In the genomic region with DNA sequence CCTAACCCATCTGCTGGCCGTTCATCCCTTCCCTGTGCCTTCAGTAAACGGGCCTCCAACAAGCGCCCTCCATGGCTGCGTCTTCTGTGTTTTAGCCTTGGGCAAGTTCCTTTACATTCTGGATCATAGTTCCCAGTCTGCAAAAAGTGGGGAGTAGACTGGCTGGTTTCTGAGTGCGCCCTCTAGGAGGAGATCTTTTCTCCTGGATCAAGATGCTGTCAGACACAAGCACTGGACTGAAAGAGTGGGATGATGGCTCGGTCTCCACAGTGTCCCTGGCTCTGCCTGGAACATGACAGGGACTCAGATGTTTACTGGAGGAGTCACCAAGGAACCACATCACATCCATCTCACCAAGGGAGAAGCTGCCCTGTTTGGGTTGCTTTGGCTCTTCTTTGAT, we compare ENCODE assay signal across 20 cellular contexts.
DNase-seq lines count a peak whose midpoint lies in the region; ATAC-seq and TF ChIP-seq lines count a peak whose summit lies in the region.
"Had no signal": no experiment of that assay in that cellular context is flagged by ENCODE, and none has a peak within 500 bp of the region (broad histone marks: within the 10 kb centered on the region; RNA-seq: fewer than 3 reads in every experiment).

No MANE protein-coding gene starts in this region.

- CTCF ChIA-PET in activated CD4-positive, alpha-beta T cell treated with anti-CD3 and anti-CD28 coated beads, Interleukin-2, amount 10 ng/mL, durations not matched to agents 7 days and 5 days (lab: Charles Lee) = no interaction called here

- peaks cover 9 to 33% of the 10 kb centered on the region in 2 donors for H3K36me3 Mint-ChIP-seq in naive B cell
- H3K36me3 Mint-ChIP-seq in activated CD4-positive, alpha-beta T cell treated with anti-CD3 and anti-CD28 coated beads, Interleukin-2, amount 10 ng/mL, durations not matched to agents 7 days and 5 days (ENCODE audit: low read depth) = peaks cover 57% of the 10 kb centered on the region

- no peaks in the 10 kb centered on the region for H3K27me3 Mint-ChIP-seq in naive B cell
- H3K27me3 Mint-ChIP-seq in activated CD4-positive, alpha-beta T cell treated with anti-CD3 and anti-CD28 coated beads, Interleukin-2, amount 10 ng/mL, durations not matched to agents 7 days and 5 days = no peaks in the 10 kb centered on the region
- H3K27me3 Mint-ChIP-seq in stimulated activated naive CD8-positive, alpha-beta T cell treated with anti-CD3 and anti-CD28 coated beads, Interleukin-15, amount 100 ng/mL, for 72 hours = no peaks in the 10 kb centered on the region
- H3K27me3 Mint-ChIP-seq: activated CD8-positive, alpha-beta memory T cell treated with anti-CD3 and anti-CD28 coated beads, Interleukin-2, amount 10 ng/mL, durations not matched to agents 7 days and 5 days; progenitor cell of endocrine pancreas had no signal

- H3K27ac Mint-ChIP-seq in naive B cell = peak overlapping the region in 4 of 6 donors; percentile 33 to 93 (median 76)
- no peak overlapping the region for H3K27ac Mint-ChIP-seq in activated CD4-positive, alpha-beta T cell treated with anti-CD3 and anti-CD28 coated beads, Interleukin-2, amount 10 ng/mL, durations not matched to agents 7 days and 5 days
- H3K27ac Mint-ChIP-seq in stimulated activated naive CD8-positive, alpha-beta T cell treated with anti-CD3 and anti-CD28 coated beads, Interleukin-15, amount 100 ng/mL, for 72 hours = peak overlapping the region in 1 of 2 donors; percentile 19
- H3K27ac Mint-ChIP-seq: activated CD8-positive, alpha-beta memory T cell treated with anti-CD3 and anti-CD28 coated beads, Interleukin-2, amount 10 ng/mL, durations not matched to agents 7 days and 5 days; progenitor cell of endocrine pancreas; T-helper 1 cell treated with Interleukin-12 subunit alpha and Interleukin-12 subunit beta and Interleukin-4 antibody, amounts not matched to agents 30 μg/mL and 1 μg/mL, for 36 hours had no signal

- DNase-seq in ELF-1 (ENCODE audit: low read depth, low spot score) = peak; percentile 30
- DNase-seq in LNCaP clone FGC (ENCODE audit: low read depth) = no peak
- no peak for DNase-seq in choroid plexus epithelial cell (ENCODE audit: low read depth)
- DNase-seq in naive B cell = no peak
- DNase-seq in activated CD4-positive, alpha-beta T cell treated with anti-CD3 and anti-CD28 coated beads, Interleukin-2, amount 10 ng/mL, durations not matched to agents 7 days and 5 days = no peak
- DNase-seq in stimulated activated naive CD8-positive, alpha-beta T cell treated with anti-CD3 and anti-CD28 coated beads, Interleukin-15, amount 100 ng/mL, for 72 hours = no peak
- no peak for DNase-seq in Right ventricle myocardium inferior (ENCODE audit: missing footprints)
- DNase-seq: activated CD4-positive, alpha-beta T cell treated with anti-CD3 and anti-CD28 coated beads for 48 hours; activated CD8-positive, alpha-beta memory T cell treated with anti-CD3 and anti-CD28 coated beads, Interleukin-2, amount 10 ng/mL, durations not matched to agents 7 days and 5 days; head of caudate nucleus; left lung; midbrain; NCI-H2029; NCI-H345; PC-9 had no signal

- H3K4me3 ChIP-seq in LNCaP clone FGC (ENCODE audit: low read depth, low read length) = no peak overlapping the region
- H3K4me3 ChIP-seq in choroid plexus epithelial cell (ENCODE audit: low read depth, low read length) = no peak overlapping the region
- H3K4me3 ChIP-seq: left lung, PC-9, SJSA1 had no signal

- 0 out of 2 replicates have a peak, but pooled peaks have one; percentile 18 for TF ChIP-seq CTCF in LNCaP clone FGC (IDR thresholded peaks at IDR 0.05; ENCODE audit: control insufficient read depth, extremely low read depth, insufficient read depth)
- peak; percentile 12 for TF ChIP-seq CTCF in choroid plexus epithelial cell (conservative IDR thresholded peaks at IDR 0.05; ENCODE audit: low read depth, low read length)

- H3K9me3 Mint-ChIP-seq in naive B cell = no peaks in the 10 kb centered on the region
- no peaks in the 10 kb centered on the region for H3K9me3 Mint-ChIP-seq in activated CD4-positive, alpha-beta T cell treated with anti-CD3 and anti-CD28 coated beads, Interleukin-2, amount 10 ng/mL, durations not matched to agents 7 days and 5 days
- H3K9me3 Mint-ChIP-seq in stimulated activated naive CD8-positive, alpha-beta T cell treated with anti-CD3 and anti-CD28 coated beads, Interleukin-15, amount 100 ng/mL, for 72 hours = no peaks in the 10 kb centered on the region
- H3K9me3 Mint-ChIP-seq: neural crest cell; T-helper 1 cell treated with Interleukin-12 subunit alpha and Interleukin-12 subunit beta and Interleukin-4 antibody, amounts not matched to agents 30 μg/mL and 1 μg/mL, for 36 hours had no signal

- H3K4me1 Mint-ChIP-seq in naive B cell = peaks cover 21 to 31% (median 26%) of the 10 kb centered on the region in 3 donors
- H3K4me1 Mint-ChIP-seq in activated CD4-positive, alpha-beta T cell treated with anti-CD3 and anti-CD28 coated beads, Interleukin-2, amount 10 ng/mL, durations not matched to agents 7 days and 5 days = peaks cover 19% of the 10 kb centered on the region
- H3K4me1 Mint-ChIP-seq in stimulated activated naive CD8-positive, alpha-beta T cell treated with anti-CD3 and anti-CD28 coated beads, Interleukin-15, amount 100 ng/mL, for 72 hours = peaks cover 53% of the 10 kb centered on the region

- POLR2A ChIA-PET in activated CD4-positive, alpha-beta T cell treated with anti-CD3 and anti-CD28 coated beads, Interleukin-2, amount 10 ng/mL, durations not matched to agents 7 days and 5 days (lab: Charles Lee) = no interaction called here

- H3K4me3 Mint-ChIP-seq in naive B cell = peak overlapping the region in 1 of 8 donors; percentile 18
- no peak overlapping the region for H3K4me3 Mint-ChIP-seq in activated CD4-positive, alpha-beta T cell treated with anti-CD3 and anti-CD28 coated beads, Interleukin-2, amount 10 ng/mL, durations not matched to agents 7 days and 5 days
- H3K4me3 Mint-ChIP-seq in stimulated activated naive CD8-positive, alpha-beta T cell treated with anti-CD3 and anti-CD28 coated beads, Interleukin-15, amount 100 ng/mL, for 72 hours = no peak overlapping the region
- H3K4me3 Mint-ChIP-seq: activated CD8-positive, alpha-beta memory T cell treated with anti-CD3 and anti-CD28 coated beads, Interleukin-2, amount 10 ng/mL, durations not matched to agents 7 days and 5 days; neural crest cell; T-helper 1 cell treated with Interleukin-12 subunit alpha and Interleukin-12 subunit beta and Interleukin-4 antibody, amounts not matched to agents 30 μg/mL and 1 μg/mL, for 36 hours had no signal

- ATAC-seq in naive B cell (ENCODE audit: low read depth in 2 of 2) = peak in 1 of 2 donors; percentile 9
- no peak for ATAC-seq in GM18520 (IDR thresholded peaks at IDR 0.05; ENCODE audit: unreplicated experiment)
- ATAC-seq in stimulated activated naive CD8-positive, alpha-beta T cell treated with anti-CD3 and anti-CD28 coated beads, Interleukin-15, amount 100 ng/mL, for 72 hours = no peak
- ATAC-seq in Right ventricle myocardium inferior = no peak
- ATAC-seq: activated CD8-positive, alpha-beta memory T cell treated with anti-CD3 and anti-CD28 coated beads, Interleukin-2, amount 10 ng/mL, durations not matched to agents 7 days and 5 days; left lung had no signal

- intact Hi-C loops in Right ventricle myocardium inferior (cut with DNase I) = loop anchor here (5.0 kb wide), 1 partner anchor 36 kb away; no protein-coding TSS in a partner anchor
